ENCODE assay signal across 24 cellular contexts in genomic region chr1:48936436-48936835, GRCh38.
A peak's percentile ranks its signal among the peaks of the same experiment; 100 is the strongest.
DNase-seq lines count a peak whose midpoint lies in the region; ATAC-seq and TF ChIP-seq lines count a peak whose summit lies in the region.
"Had no signal": no experiment of that assay in that cellular context is flagged by ENCODE, and none has a peak within 500 bp of the region (broad histone marks: within the 10 kb centered on the region; RNA-seq: fewer than 3 reads in every experiment).

No MANE protein-coding gene starts in this region.

- H3K9me3 Mint-ChIP-seq in activated CD4-positive, alpha-beta memory T cell treated with anti-CD3 and anti-CD28 coated beads for 36 hours, result no peaks in the 10 kb centered on the region
- H3K9me3 Mint-ChIP-seq: CD8-positive, alpha-beta T cell had no signal

- no peaks in the 10 kb centered on the region for H3K9me3 ChIP-seq in left lung
- H3K9me3 ChIP-seq: Caco-2 had no signal

- no peak overlapping the region for H3K4me3 ChIP-seq in left lung
- no peak overlapping the region for H3K4me3 ChIP-seq in dorsolateral prefrontal cortex
- H3K4me3 ChIP-seq: PC-9 had no signal

- CTCF ChIA-PET in activated CD4-positive, alpha-beta memory T cell treated with anti-CD3 and anti-CD28 coated beads for 36 hours (lab: Charles Lee), result no interaction called here

- TF ChIP-seq CTCF in left lung (IDR thresholded peaks at IDR 0.05), result no peak
- TF ChIP-seq CTCF in dorsolateral prefrontal cortex (IDR thresholded peaks at IDR 0.05 in 54 of 56, conservative IDR thresholded peaks at IDR 0.05 in 2 of 56; ENCODE audit: low read depth in 1 of 56, partially characterized antibody in 56 of 56), result no peak

- H3K27ac Mint-ChIP-seq in activated CD4-positive, alpha-beta memory T cell treated with anti-CD3 and anti-CD28 coated beads for 36 hours, result no peak overlapping the region
- H3K27ac Mint-ChIP-seq: CD8-positive, alpha-beta T cell had no signal

- H3K4me1 ChIP-seq in left lung, result no peaks in the 10 kb centered on the region
- H3K4me1 ChIP-seq: Caco-2 had no signal

- H3K36me3 ChIP-seq in left lung, result no peaks in the 10 kb centered on the region

- POLR2A ChIA-PET in activated CD4-positive, alpha-beta memory T cell treated with anti-CD3 and anti-CD28 coated beads for 36 hours (lab: Charles Lee), result no interaction called here

- peaks cover 8% of the 10 kb centered on the region for H3K27me3 Mint-ChIP-seq in activated CD4-positive, alpha-beta memory T cell treated with anti-CD3 and anti-CD28 coated beads for 36 hours

- intact Hi-C loops in left lung (cut with DNase I) (no loop called here), dorsolateral prefrontal cortex (cut with DNase I) (no loop called here)
- intact Hi-C loops in activated CD4-positive, alpha-beta memory T cell treated with anti-CD3 and anti-CD28 coated beads for 36 hours (cut with micrococcal nuclease), result no loop called here

- peak; percentile 30 for ATAC-seq in left lung
- ATAC-seq: CD8-positive, alpha-beta T cell; HepG2 had no signal

- H3K4me1 Mint-ChIP-seq in activated CD4-positive, alpha-beta memory T cell treated with anti-CD3 and anti-CD28 coated beads for 36 hours (ENCODE audit: low read depth), result no peaks in the 10 kb centered on the region

- H3K27me3 ChIP-seq in left lung, result no peaks in the 10 kb centered on the region
- no peaks in the 10 kb centered on the region for H3K27me3 ChIP-seq in dorsolateral prefrontal cortex

- H3K4me3 Mint-ChIP-seq in activated CD4-positive, alpha-beta memory T cell treated with anti-CD3 and anti-CD28 coated beads for 36 hours, result no peak overlapping the region
- H3K4me3 Mint-ChIP-seq: CD8-positive, alpha-beta T cell had no signal

- no peak overlapping the region for H3K27ac ChIP-seq in left lung
- no peak overlapping the region for H3K27ac ChIP-seq in dorsolateral prefrontal cortex
- H3K27ac ChIP-seq: C4-2B, PC-9 had no signal

- peak; percentile 11 for DNase-seq in A172 (ENCODE audit: low spot score)
- peak; percentile 14 for DNase-seq in DMS79 treated with DMSO at 0.1 percent for 48 hours (lab: John Stamatoyannopoulos, UW)
- peak; percentile 69 for DNase-seq in astrocyte of the hippocampus (ENCODE audit: low read depth, low spot score)
- no peak for DNase-seq in left lung
- DNase-seq in C1 segment of cervical spinal cord (lab: John Stamatoyannopoulos, UW), result no peak
- DNase-seq in activated CD4-positive, alpha-beta memory T cell treated with anti-CD3 and anti-CD28 coated beads for 36 hours, result no peak
- no peak for DNase-seq in dorsolateral prefrontal cortex
- DNase-seq: 8988T; Caco-2; CD8-positive, alpha-beta T cell; DND-41; H7; Karpas-422; NCI-H1092 treated with DMSO at 0.1 percent for 48 hours; NCI-H1436; NCI-H187; NCI-H2171 treated with DMSO at 0.1 percent for 48 hours; NCI-H524 treated with DMSO at 0.1 percent for 48 hours; NCI-H82; NK-92 treated with Interleukin-12 subunit alpha and Interleukin-12 subunit beta, amount 100 ng/mL, for 24 hours; PC-9; Right ventricle myocardium superior had no signal

- H3K36me3 Mint-ChIP-seq in activated CD4-positive, alpha-beta memory T cell treated with anti-CD3 and anti-CD28 coated beads for 36 hours, result no peaks in the 10 kb centered on the region
- H3K36me3 Mint-ChIP-seq: CD8-positive, alpha-beta T cell had no signal

Comparison
In these comparisons a context has a peak if more than half of its experiments do, and no peak if none do; other contexts are left out.
1. DNase-seq: peak in A172 (single experiment), DMS79 treated with DMSO at 0.1 percent for 48 hours (single experiment) and astrocyte of the hippocampus (single experiment); none in left lung (0 of 2), C1 segment of cervical spinal cord (0 of 14), activated CD4-positive, alpha-beta memory T cell treated with anti-CD3 and anti-CD28 coated beads for 36 hours (single experiment) and dorsolateral prefrontal cortex (0 of 10).